In genomic region chr1:234067584-234067983, GRCh38 we compare ENCODE assay signal across 27 cellular contexts.
"Had no signal": no experiment of that assay in that cellular context is flagged by ENCODE, and none has a peak within 500 bp of the region (broad histone marks: within the 10 kb centered on the region; RNA-seq: fewer than 3 reads in every experiment).

No MANE protein-coding gene starts in this region.

- H3K27me3 Mint-ChIP-seq: activated CD4-positive, alpha-beta T cell treated with anti-CD3 and anti-CD28 coated beads, Interleukin-2, amount 10 ng/mL, durations not matched to agents 7 days and 5 days had no signal

- H3K27ac Mint-ChIP-seq: activated CD4-positive, alpha-beta T cell treated with anti-CD3 and anti-CD28 coated beads, Interleukin-2, amount 10 ng/mL, durations not matched to agents 7 days and 5 days; activated CD8-positive, alpha-beta T cell treated with anti-CD3 and anti-CD28 coated beads for 36 hours; activated naive CD4-positive, alpha-beta T cell treated with anti-CD3 and anti-CD28 coated beads, Interleukin-2, amount 50 U/mL, for 72 hours; dendritic cell treated with granulocyte-macrophage colony-stimulating factor and Interleukin-4, amounts not matched to agents 40 ng/mL and 50 ng/mL, for 4 days; endodermal cell; nephron; stimulated activated effector memory CD8-positive, alpha-beta T cell treated with anti-CD3 and anti-CD28 coated beads, Interleukin-12 subunit alpha, Interleukin-12 subunit beta, amount 100 ng/mL, for 72 hours; stimulated activated naive CD8-positive, alpha-beta T cell treated with anti-CD3 and anti-CD28 coated beads, Interleukin-15, amount 100 ng/mL, for 72 hours; T-helper 17 cell; type B pancreatic cell had no signal

- H3K4me3 ChIP-seq: esophagus squamous epithelium, sigmoid colon, vagina had no signal

- H3K36me3 ChIP-seq: esophagus squamous epithelium, neutrophil, sigmoid colon, vagina, WERI-Rb-1 had no signal

- H3K27ac ChIP-seq: esophagus squamous epithelium, neutrophil, sigmoid colon, vagina, WERI-Rb-1 had no signal

- H3K9me3 Mint-ChIP-seq: activated CD4-positive, alpha-beta T cell treated with anti-CD3 and anti-CD28 coated beads, Interleukin-2, amount 10 ng/mL, durations not matched to agents 7 days and 5 days; activated CD8-positive, alpha-beta T cell treated with anti-CD3 and anti-CD28 coated beads for 36 hours; activated naive CD4-positive, alpha-beta T cell treated with anti-CD3 and anti-CD28 coated beads, Interleukin-2, amount 50 U/mL, for 72 hours; activated T-cell treated with anti-CD3 and anti-CD28 coated beads, Interleukin-2, amount 50 U/mL, for 4 hours; central memory CD8-positive, alpha-beta T cell; dendritic cell treated with granulocyte-macrophage colony-stimulating factor and Interleukin-4, amounts not matched to agents 40 ng/mL and 50 ng/mL, for 4 days; nephron; stimulated activated effector memory CD8-positive, alpha-beta T cell treated with anti-CD3 and anti-CD28 coated beads, Interleukin-12 subunit alpha, Interleukin-12 subunit beta, amount 100 ng/mL, for 72 hours; stimulated activated naive CD8-positive, alpha-beta T cell treated with anti-CD3 and anti-CD28 coated beads, Interleukin-15, amount 100 ng/mL, for 72 hours; type B pancreatic cell had no signal

- FAIRE-seq: bronchial epithelial cell, small intestine had no signal

- DNase-seq: activated CD4-positive, alpha-beta T cell treated with anti-CD3 and anti-CD28 coated beads, Interleukin-2, amount 10 ng/mL, durations not matched to agents 7 days and 5 days; activated CD4-positive, CD25-positive, alpha-beta regulatory T cell treated with anti-CD3 and anti-CD28 coated beads, Interleukin-2, amount 50 U/mL, for 72 hours; activated CD8-positive, alpha-beta T cell treated with anti-CD3 and anti-CD28 coated beads for 36 hours; activated naive CD4-positive, alpha-beta T cell; activated T-cell treated with anti-CD3 and anti-CD28 coated beads, Interleukin-2, amount 50 U/mL, for 4 hours; endodermal cell; esophagus squamous epithelium; foreskin melanocyte; left cardiac atrium; mammary epithelial cell; sigmoid colon; small intestine; stimulated activated CD4-positive, alpha-beta T cell treated with anti-CD3 and anti-CD28 coated beads, Interleukin-4, amount 100 ng/mL, for 24 hours; stimulated activated naive CD8-positive, alpha-beta T cell treated with anti-CD3 and anti-CD28 coated beads, Interleukin-15, amount 100 ng/mL, for 72 hours; substantia nigra; T-helper 17 cell; T1000; WERI-Rb-1 had no signal

- H3K4me1 Mint-ChIP-seq: activated CD4-positive, alpha-beta T cell treated with anti-CD3 and anti-CD28 coated beads, Interleukin-2, amount 10 ng/mL, durations not matched to agents 7 days and 5 days; central memory CD8-positive, alpha-beta T cell; nephron; stimulated activated naive CD8-positive, alpha-beta T cell treated with anti-CD3 and anti-CD28 coated beads, Interleukin-15, amount 100 ng/mL, for 72 hours had no signal

- H3K36me3 Mint-ChIP-seq: activated naive CD4-positive, alpha-beta T cell treated with anti-CD3 and anti-CD28 coated beads, Interleukin-2, amount 50 U/mL, for 72 hours; stimulated activated effector memory CD8-positive, alpha-beta T cell treated with anti-CD3 and anti-CD28 coated beads, Interleukin-12 subunit alpha, Interleukin-12 subunit beta, amount 100 ng/mL, for 72 hours; type B pancreatic cell had no signal

- H3K4me1 ChIP-seq: esophagus squamous epithelium, sigmoid colon, vagina had no signal

- H3K27me3 ChIP-seq: neutrophil, sigmoid colon, vagina had no signal

- ATAC-seq: activated CD8-positive, alpha-beta T cell treated with anti-CD3 and anti-CD28 coated beads for 36 hours; activated naive CD4-positive, alpha-beta T cell treated with anti-CD3 and anti-CD28 coated beads, Interleukin-2, amount 50 U/mL, for 72 hours; activated T-cell treated with anti-CD3 and anti-CD28 coated beads, Interleukin-2, amount 50 U/mL, for 4 hours; left cardiac atrium; stimulated activated effector memory CD8-positive, alpha-beta T cell treated with anti-CD3 and anti-CD28 coated beads, Interleukin-12 subunit alpha, Interleukin-12 subunit beta, amount 100 ng/mL, for 72 hours; stimulated activated naive CD8-positive, alpha-beta T cell treated with anti-CD3 and anti-CD28 coated beads, Interleukin-15, amount 100 ng/mL, for 72 hours; T-helper 17 cell had no signal

- H3K4me3 Mint-ChIP-seq: activated CD4-positive, alpha-beta T cell treated with anti-CD3 and anti-CD28 coated beads, Interleukin-2, amount 10 ng/mL, durations not matched to agents 7 days and 5 days; activated CD8-positive, alpha-beta T cell treated with anti-CD3 and anti-CD28 coated beads for 36 hours; activated T-cell treated with anti-CD3 and anti-CD28 coated beads, Interleukin-2, amount 50 U/mL, for 4 hours; central memory CD8-positive, alpha-beta T cell; dendritic cell treated with granulocyte-macrophage colony-stimulating factor and Interleukin-4, amounts not matched to agents 40 ng/mL and 50 ng/mL, for 4 days; endodermal cell; nephron; stimulated activated effector memory CD8-positive, alpha-beta T cell treated with anti-CD3 and anti-CD28 coated beads, Interleukin-12 subunit alpha, Interleukin-12 subunit beta, amount 100 ng/mL, for 72 hours; stimulated activated naive CD8-positive, alpha-beta T cell treated with anti-CD3 and anti-CD28 coated beads, Interleukin-15, amount 100 ng/mL, for 72 hours; T-helper 17 cell; type B pancreatic cell had no signal
